In the genomic region with DNA sequence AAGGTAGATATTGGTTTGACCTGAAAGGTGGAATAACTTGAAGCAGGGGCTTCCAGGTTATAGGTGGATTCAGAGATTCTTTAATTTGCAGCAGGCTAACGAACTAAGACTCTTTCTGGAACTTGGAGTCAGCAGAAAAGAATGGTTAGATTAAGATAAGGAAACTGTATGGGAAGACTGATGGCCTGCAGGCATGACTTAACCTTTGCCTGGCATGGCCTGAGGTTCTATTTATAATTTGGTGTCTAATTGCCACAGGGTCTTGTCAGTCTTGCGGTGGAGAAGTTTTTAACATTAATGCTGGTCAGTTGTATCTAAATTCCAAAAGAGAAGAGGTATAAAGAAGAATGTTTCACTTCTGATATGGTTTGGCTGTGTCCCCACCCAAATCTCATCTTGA, we compare ENCODE assay signal across 25 cellular contexts.
"Had no signal": no experiment of that assay in that cellular context is flagged by ENCODE, and none has a peak within 500 bp of the region (broad histone marks: within the 10 kb centered on the region; RNA-seq: fewer than 3 reads in every experiment).

No MANE protein-coding gene starts in this region.

- H3K27me3 ChIP-seq: stomach, suprapubic skin, testis, thyroid gland, tibial artery, tibial nerve, transverse colon, upper lobe of left lung, upper lobe of right lung, uterus, vagina had no signal

- H3K36me3 ChIP-seq: stomach, suprapubic skin, thoracic aorta, thyroid gland, tibial artery, tibial nerve, transverse colon, upper lobe of left lung, upper lobe of right lung, uterus, vagina had no signal

- H3K9me3 ChIP-seq: stomach, suprapubic skin, testis, thoracic aorta, thyroid gland, tibial artery, tibial nerve, transverse colon, upper lobe of left lung, upper lobe of right lung, uterus, vagina had no signal

- H3K4me3 ChIP-seq: stomach, suprapubic skin, testis, thoracic aorta, thyroid gland, tibial artery, tibial nerve, transverse colon, upper lobe of left lung, upper lobe of right lung, uterus, vagina had no signal

- H3K27ac ChIP-seq: stomach, suprapubic skin, testis, thoracic aorta, thyroid gland, tibial artery, tibial nerve, transverse colon, upper lobe of left lung, upper lobe of right lung, uterus, vagina had no signal

- H3K4me1 ChIP-seq: stomach, suprapubic skin, testis, thyroid gland, tibial artery, tibial nerve, transverse colon, upper lobe of left lung, upper lobe of right lung, uterus, vagina had no signal

- ATAC-seq: stimulated activated effector memory CD8-positive, alpha-beta T cell treated with anti-CD3 and anti-CD28 coated beads, Interleukin-12 subunit alpha, Interleukin-12 subunit beta, amount 100 ng/mL, for 72 hours; stimulated activated memory B cell treated with anti-CD40 and anti-IgM and Interleukin-4, amounts not matched to agents 10 μg/mL and 1 μg/mL and 100 μg/mL, for 72 hours; stimulated activated naive B cell treated with anti-CD40 and anti-IgM and Interleukin-4, amounts not matched to agents 10 μg/mL and 1 μg/mL and 100 μg/mL, for 72 hours; stimulated activated naive CD8-positive, alpha-beta T cell treated with anti-CD3 and anti-CD28 coated beads, Interleukin-15, amount 100 ng/mL, for 72 hours; stimulated activated naive CD8-positive, alpha-beta T cell treated with anti-CD3 and anti-CD28 coated beads, Interleukin-15, Interleukin-2, amounts not matched to agents 100 U/mL and 50 U/mL, for 24 hours; upper lobe of right lung had no signal

- DNase-seq: stimulated activated CD4-positive, alpha-beta T cell treated with anti-CD3 and anti-CD28 coated beads, Interleukin-2, amount 100 ng/mL, for 48 hours; stimulated activated CD4-positive, alpha-beta T cell treated with anti-CD3 and anti-CD28 coated beads, Interleukin-4, amount 100 ng/mL, for 1 hour; stimulated activated CD4-positive, alpha-beta T cell treated with anti-CD3 and anti-CD28 coated beads, Interleukin-4, amount 100 ng/mL, for 24 hours; stimulated activated CD4-positive, alpha-beta T cell treated with anti-CD3 and anti-CD28 coated beads, Interleukin-4, amount 100 ng/mL, for 4 hours; stimulated activated CD8-positive, alpha-beta memory T cell treated with anti-CD3 and anti-CD28 coated beads, Interleukin-4, amount 100 ng/mL, for 48 hours; stimulated activated naive B cell treated with anti-CD40 and anti-IgM and Interleukin-4, amounts not matched to agents 10 μg/mL and 1 μg/mL and 100 μg/mL, for 72 hours; stimulated activated naive CD4-positive, alpha-beta T cell; stimulated activated naive CD4-positive, alpha-beta T cell treated with Interleukin-2 at 50 U/mL for 16 hours; stimulated activated naive CD8-positive, alpha-beta T cell treated with anti-CD3 and anti-CD28 coated beads, Interleukin-15, amount 100 ng/mL, for 72 hours; stimulated activated naive CD8-positive, alpha-beta T cell treated with anti-CD3 and anti-CD28 coated beads, Interleukin-15, Interleukin-2, amounts not matched to agents 100 U/mL and 50 U/mL, for 24 hours; stomach; substantia nigra; testis; thyroid gland; tibial artery; transverse colon; upper lobe of left lung; upper lobe of right lung; uterus had no signal
